8 cellular contexts compared by ENCODE assay signal in genomic region chr11:62599909-62600308, GRCh38. TPM values are rescaled to one million over a fixed set of nuclear protein-coding genes. Genes with fewer than 3 reads are reported as not detected.
DNase-seq lines count a peak whose midpoint lies in the region; ATAC-seq and TF ChIP-seq lines count a peak whose summit lies in the region.

No MANE protein-coding gene starts in this region.

- H3K9ac ChIP-seq in adipocyte (ENCODE audit: low read length) = peak overlapping the region; percentile 97

- 16 to 23% methylated on average over 5 of the region's 5 CpGs for whole genome bisulfite sequencing in testis, 2 donors

- no peak for TF ChIP-seq POLR2A in testis (IDR thresholded peaks at IDR 0.05)

- peaks cover 57% of the 10 kb centered on the region for H3K4me1 Mint-ChIP-seq in activated CD8-positive, alpha-beta memory T cell treated with anti-CD3 and anti-CD28 coated beads, Interleukin-2, amount 10 ng/mL, durations not matched to agents 7 days and 5 days

- no peak for DNase-seq in activated CD8-positive, alpha-beta memory T cell treated with anti-CD3 and anti-CD28 coated beads, Interleukin-2, amount 10 ng/mL, durations not matched to agents 7 days and 5 days
- DNase-seq in activated CD8-positive, alpha-beta memory T cell treated with anti-CD3 and anti-CD28 coated beads, Interleukin-2, amount 50 U/mL, for 48 hours = no peak
- DNase-seq in adipocyte (ENCODE audit: low read depth) = no peak
- DNase-seq in kidney epithelial cell (ENCODE audit: low read depth) = no peak
- DNase-seq in testis = no peak
- DNase-seq in posterior vena cava (ENCODE audit: low spot score) = no peak

- peak overlapping the region; percentile 96 to 98 for H3K27ac ChIP-seq in testis

- ATAC-seq in activated CD8-positive, alpha-beta memory T cell treated with anti-CD3 and anti-CD28 coated beads, Interleukin-2, amount 10 ng/mL, durations not matched to agents 7 days and 5 days = no peak
- no peak for ATAC-seq in GM21723 (IDR thresholded peaks at IDR 0.05; ENCODE audit: unreplicated experiment)
- no peak for ATAC-seq in HG02678 (IDR thresholded peaks at IDR 0.05; ENCODE audit: unreplicated experiment)

- no peaks in the 10 kb centered on the region for H3K27me3 ChIP-seq in adipocyte (replicated peaks; ENCODE audit: control insufficient read depth, insufficient read depth, low read length)
- H3K27me3 ChIP-seq in kidney epithelial cell (ENCODE audit: control insufficient read depth, insufficient read depth, low read length) = no peaks in the 10 kb centered on the region
- no peaks in the 10 kb centered on the region for H3K27me3 ChIP-seq in testis

- CTCF ChIA-PET in activated CD8-positive, alpha-beta memory T cell treated with anti-CD3 and anti-CD28 coated beads, Interleukin-2, amount 10 ng/mL, durations not matched to agents 7 days and 5 days (lab: Charles Lee) = interaction anchor here (0.6 to 4.9 kb wide), 9 partner anchors 8 to 1030 kb away, joined by 3 to 34 read pairs (median 3); partner anchors contain the start of genes GANAB, LBHD1, TUT1 and UQCC3

- peak overlapping the region; percentile 94 for H3K27ac Mint-ChIP-seq in activated CD8-positive, alpha-beta memory T cell treated with anti-CD3 and anti-CD28 coated beads, Interleukin-2, amount 10 ng/mL, durations not matched to agents 7 days and 5 days

- TF ChIP-seq CTCF in kidney epithelial cell (IDR thresholded peaks at IDR 0.05; ENCODE audit: insufficient read depth, low read length, poor library complexity, severe bottlenecking) (no peak), testis (IDR thresholded peaks at IDR 0.05) (no peak)

- H3K4me3 ChIP-seq in adipocyte (ENCODE audit: low read length) = peak overlapping the region; percentile 98
- H3K4me3 ChIP-seq in kidney epithelial cell (ENCODE audit: low read depth, low read length) = peak overlapping the region; percentile 84
- peak overlapping the region in 1 of 2 donors; percentile 3 for H3K4me3 ChIP-seq in testis

- H3K36me3 Mint-ChIP-seq in activated CD8-positive, alpha-beta memory T cell treated with anti-CD3 and anti-CD28 coated beads, Interleukin-2, amount 10 ng/mL, durations not matched to agents 7 days and 5 days = peaks cover 69% of the 10 kb centered on the region

- H3K36me3 ChIP-seq in adipocyte (ENCODE audit: control insufficient read depth, insufficient read depth, low read length, severe bottlenecking) = peaks cover 48% of the 10 kb centered on the region
- H3K36me3 ChIP-seq in kidney epithelial cell (ENCODE audit: control insufficient read depth, insufficient read depth, low read length) = peaks cover 5% of the 10 kb centered on the region
- H3K36me3 ChIP-seq in testis (ENCODE audit: low read depth, missing control alignments) = no peaks in the 10 kb centered on the region

- no peaks in the 10 kb centered on the region for H3K9me3 ChIP-seq in adipocyte (ENCODE audit: control insufficient read depth, low read length)
- H3K9me3 ChIP-seq in testis = no peaks in the 10 kb centered on the region

- H3K27me3 Mint-ChIP-seq in activated CD8-positive, alpha-beta memory T cell treated with anti-CD3 and anti-CD28 coated beads, Interleukin-2, amount 10 ng/mL, durations not matched to agents 7 days and 5 days = no peaks in the 10 kb centered on the region

- intact Hi-C loops in testis (cut with DNase I; ENCODE audit: low total_unique reads) = no loop called here
- intact Hi-C loops in posterior vena cava (cut with DNase I) = no loop called here

- H3K4me3 Mint-ChIP-seq in activated CD8-positive, alpha-beta memory T cell treated with anti-CD3 and anti-CD28 coated beads, Interleukin-2, amount 10 ng/mL, durations not matched to agents 7 days and 5 days = peak overlapping the region; percentile 97

- H3K4me1 ChIP-seq in adipocyte (ENCODE audit: control insufficient read depth, insufficient read depth, low read length) = peaks cover 40% of the 10 kb centered on the region
- peaks cover 28% of the 10 kb centered on the region for H3K4me1 ChIP-seq in testis

- no peaks in the 10 kb centered on the region for H3K9me3 Mint-ChIP-seq in activated CD8-positive, alpha-beta memory T cell treated with anti-CD3 and anti-CD28 coated beads, Interleukin-2, amount 10 ng/mL, durations not matched to agents 7 days and 5 days (ENCODE audit: low read depth)

RNA-seq across cellular contexts. Expression of gene MTA2, which starts 1.8 kb away (rescaled TPM):
- 100 to 1,000 TPM; 245 to 264 TPM for total RNA-seq in activated CD8-positive, alpha-beta memory T cell treated with anti-CD3 and anti-CD28 coated beads, Interleukin-2, amount 10 ng/mL, durations not matched to agents 7 days and 5 days
- 136 and 137 TPM in 2 replicates for total RNA-seq in kidney epithelial cell
- 100 to 1,000 TPM in 1 of 2 donors, 10 to 100 TPM in 1; 97.2 to 115 TPM for total RNA-seq in testis
- 87.6 TPM for polyA plus RNA-seq in testis (ENCODE audit: insufficient read depth, low read depth, low replicate concordance)
- total RNA-seq in posterior vena cava = 10 to 100 TPM; 56.5 to 67.2 TPM

RNA-seq across cellular contexts. Expression of gene TUT1, which starts 8.6 kb away (rescaled TPM):
- 10 to 100 TPM; 24.7 to 29.6 TPM for total RNA-seq in activated CD8-positive, alpha-beta memory T cell treated with anti-CD3 and anti-CD28 coated beads, Interleukin-2, amount 10 ng/mL, durations not matched to agents 7 days and 5 days
- total RNA-seq in kidney epithelial cell = 15.0 and 15.2 TPM in 2 replicates
- 10 to 100 TPM; 24.3 to 30.0 TPM for total RNA-seq in testis
- polyA plus RNA-seq in testis (ENCODE audit: insufficient read depth, low read depth, low replicate concordance) = 25.0 TPM
- 10 to 100 TPM; 10.7 to 14.1 TPM for total RNA-seq in posterior vena cava

RNA-seq across cellular contexts. Expression of gene EML3, which starts 12.7 kb away (rescaled TPM):
- total RNA-seq in activated CD8-positive, alpha-beta memory T cell treated with anti-CD3 and anti-CD28 coated beads, Interleukin-2, amount 10 ng/mL, durations not matched to agents 7 days and 5 days = 100 to 1,000 TPM; 132 to 133 TPM
- 20.9 and 21.1 TPM in 2 replicates for total RNA-seq in kidney epithelial cell
- total RNA-seq in testis = 10 to 100 TPM; 39.3 to 57.8 TPM
- 29.3 TPM for polyA plus RNA-seq in testis (ENCODE audit: insufficient read depth, low read depth, low replicate concordance)
- total RNA-seq in posterior vena cava = 10 to 100 TPM; 58.7 to 63.8 TPM

RNA-seq across cellular contexts. Expression of gene ROM1, which starts 13.1 kb away (rescaled TPM):
- total RNA-seq in activated CD8-positive, alpha-beta memory T cell treated with anti-CD3 and anti-CD28 coated beads, Interleukin-2, amount 10 ng/mL, durations not matched to agents 7 days and 5 days = 1 to 10 TPM; 1.1 to 1.5 TPM
- total RNA-seq in kidney epithelial cell (0.55 and 1.4 TPM in 2 replicates), testis (1 to 10 TPM; 6.1 to 9.7 TPM), posterior vena cava (1 to 10 TPM; 7.1 to 9.7 TPM)
- 9.0 TPM for polyA plus RNA-seq in testis (ENCODE audit: insufficient read depth, low read depth, low replicate concordance)

RNA-seq across cellular contexts. Expression of gene B3GAT3, which starts 21.9 kb away (rescaled TPM):
- 10 to 100 TPM; 64.5 to 69.7 TPM for total RNA-seq in activated CD8-positive, alpha-beta memory T cell treated with anti-CD3 and anti-CD28 coated beads, Interleukin-2, amount 10 ng/mL, durations not matched to agents 7 days and 5 days
- total RNA-seq in kidney epithelial cell (68.7 and 80.8 TPM in 2 replicates), testis (10 to 100 TPM; 66.4 to 69.2 TPM), posterior vena cava (10 to 100 TPM; 23.7 to 26.6 TPM)
- 36.6 TPM for polyA plus RNA-seq in testis (ENCODE audit: insufficient read depth, low read depth, low replicate concordance)
